In genomic region chr2:171541202-171541884, GRCh38 we compare ENCODE assay signal across 12 cellular contexts. TPM values are rescaled to one million over a fixed set of nuclear protein-coding genes. Genes with fewer than 3 reads are reported as not detected.
DNase-seq lines count a peak whose midpoint lies in the region; ATAC-seq and TF ChIP-seq lines count a peak whose summit lies in the region.
"Had no signal": no experiment of that assay in that cellular context is flagged by ENCODE, and none has a peak within 500 bp of the region (broad histone marks: within the 10 kb centered on the region; RNA-seq: fewer than 3 reads in every experiment).

No MANE protein-coding gene starts in this region.

- DNase-seq in COR-L47 (lab: John Stamatoyannopoulos, UW) (peak; percentile 65), HCEC 1CT (peak; percentile 21), RWPE1 (ENCODE audit: low spot score) (no peak), iPS-NIHi7 (ENCODE audit: extremely low spot score) (peak; percentile 49), Ammon's horn (ENCODE audit: low spot score) (no peak), KG1 (lab: John Stamatoyannopoulos, UW) (no peak)
- no peak for DNase-seq in naive thymus-derived CD8-positive, alpha-beta T cell
- DNase-seq: activated CD8-positive, alpha-beta memory T cell treated with anti-CD3 and anti-CD28 coated beads, Interleukin-2, amount 50 U/mL, for 48 hours; NCI-H1105 treated with DMSO at 0.1 percent for 48 hours; occipital lobe; stimulated activated naive CD4-positive, alpha-beta T cell treated with Interleukin-2 at 50 U/mL for 16 hours had no signal

- no peaks in the 10 kb centered on the region for H3K36me3 Mint-ChIP-seq in naive thymus-derived CD8-positive, alpha-beta T cell

- ATAC-seq in activated CD4-positive, CD25-positive, alpha-beta regulatory T cell treated with anti-CD3 and anti-CD28 coated beads, Interleukin-2, amount 50 U/mL, for 24 hours, result no peak
- ATAC-seq in naive thymus-derived CD8-positive, alpha-beta T cell, result no peak

- no peak overlapping the region for H3K4me3 Mint-ChIP-seq in naive thymus-derived CD8-positive, alpha-beta T cell

- no peaks in the 10 kb centered on the region for H3K4me1 Mint-ChIP-seq in naive thymus-derived CD8-positive, alpha-beta T cell

- H3K9me3 Mint-ChIP-seq in naive thymus-derived CD8-positive, alpha-beta T cell, result no peaks in the 10 kb centered on the region

- TF ChIP-seq CTCF in RWPE1 (conservative IDR thresholded peaks at IDR 0.05; ENCODE audit: low read depth), result peak; percentile 27; the same call in 1 of the 2 replicates

- H3K27ac Mint-ChIP-seq in naive thymus-derived CD8-positive, alpha-beta T cell, result no peak overlapping the region

- no peak overlapping the region for H3K27ac ChIP-seq in RWPE1

- CTCF ChIA-PET in RWPE1 (lab: Yijun Ruan, JAX), result interaction anchor here (0.6 to 0.7 kb wide), 2 partner anchors 554 to 643 kb away, joined by 6 to 8 read pairs; no protein-coding TSS in a partner anchor

- POLR2A ChIA-PET in RWPE1 (lab: Yijun Ruan, JAX; ENCODE audit: low non-redundant PET), result no interaction called here
- POLR2A ChIA-PET in naive thymus-derived CD8-positive, alpha-beta T cell (lab: Charles Lee), result no interaction called here

- peaks cover 3 to 7% (median 6%) of the 10 kb centered on the region in 5 donors for H3K27me3 Mint-ChIP-seq in naive thymus-derived CD8-positive, alpha-beta T cell

RNA-seq across cellular contexts. Expression of gene CYBRD1, which starts 19.1 kb away (rescaled TPM):
- total RNA-seq in naive thymus-derived CD8-positive, alpha-beta T cell, result under 1 TPM; 0.38 to 0.47 TPM
- polyA plus RNA-seq in naive thymus-derived CD8-positive, alpha-beta T cell, result under 1 TPM in 1 of 3 donors, not detected in 2; 0.09 TPM

Comparison
In these comparisons a context has a peak if more than half of its experiments do, and no peak if none do; other contexts are left out.
1. DNase-seq: peak in COR-L47 (single experiment), HCEC 1CT (single experiment) and iPS-NIHi7 (single experiment); none in RWPE1 (single experiment), naive thymus-derived CD8-positive, alpha-beta T cell (0 of 10), Ammon's horn (single experiment) and KG1 (single experiment).